ENCODE assay signal across 27 cellular contexts in genomic region chr11:37107415-37107814, GRCh38.
A peak's percentile ranks its signal among the peaks of the same experiment; 100 is the strongest.
DNase-seq lines count a peak whose midpoint lies in the region; ATAC-seq and TF ChIP-seq lines count a peak whose summit lies in the region.
"Had no signal": no experiment of that assay in that cellular context is flagged by ENCODE, and none has a peak within 500 bp of the region (broad histone marks: within the 10 kb centered on the region; RNA-seq: fewer than 3 reads in every experiment).

No MANE protein-coding gene starts in this region.

- H3K36me3 Mint-ChIP-seq in brain = no peaks in the 10 kb centered on the region
- no peaks in the 10 kb centered on the region for H3K36me3 Mint-ChIP-seq in osteocyte (ENCODE audit: unreplicated experiment)
- H3K36me3 Mint-ChIP-seq: CD8-positive, alpha-beta memory T cell; naive B cell; T-cell had no signal

- no peak overlapping the region for H3K4me3 Mint-ChIP-seq in brain
- H3K4me3 Mint-ChIP-seq in osteocyte (ENCODE audit: unreplicated experiment) = no peak overlapping the region
- H3K4me3 Mint-ChIP-seq: activated CD4-positive, alpha-beta memory T cell treated with anti-CD3 and anti-CD28 coated beads, Interleukin-2, amount 10 ng/mL, durations not matched to agents 7 days and 5 days; activated T-helper 17 cell treated with anti-CD3 and anti-CD28 coated beads, Interleukin-2, amount 50 U/mL, for 72 hours; CD8-positive, alpha-beta memory T cell; naive B cell; stimulated activated naive CD8-positive, alpha-beta T cell treated with anti-CD3 and anti-CD28 coated beads, Interleukin-15, Interleukin-2, amounts not matched to agents 100 ng/mL and 50 ng/mL, for 24 hours; T-cell had no signal

- TF ChIP-seq POLR2A in esophagus muscularis mucosa (IDR thresholded peaks at IDR 0.05; ENCODE audit: low read depth) = no peak

- H3K79me2 ChIP-seq in OCI-LY3 (ENCODE audit: low read length) = no peaks in the 10 kb centered on the region

- no peak for TF ChIP-seq EP300 in esophagus muscularis mucosa (IDR thresholded peaks at IDR 0.05)

- peaks cover 0 to 2% (median 0%) of the 10 kb centered on the region in 5 experiments for H3K9me3 Mint-ChIP-seq in brain
- H3K9me3 Mint-ChIP-seq in osteocyte (ENCODE audit: unreplicated experiment) = no peaks in the 10 kb centered on the region

- no peak overlapping the region for H3K27ac ChIP-seq in OCI-LY3 (ENCODE audit: low read length)
- no peak overlapping the region for H3K27ac ChIP-seq in esophagus muscularis mucosa (replicated peaks in 1 of 4)
- H3K27ac ChIP-seq: left lung, vagina had no signal

- DNase-seq in DMS53 (lab: John Stamatoyannopoulos, UW) = peak; percentile 4
- no peak for DNase-seq in DMS53 treated with DMSO at 0.1 percent for 48 hours (lab: John Stamatoyannopoulos, UW; ENCODE audit: unreplicated experiment)
- DNase-seq in osteocyte (ENCODE audit: extremely low spot score, unreplicated experiment) = no peak
- DNase-seq in esophagus muscularis mucosa (ENCODE audit: extremely low spot score) = no peak
- no peak for DNase-seq in DMS79 treated with DMSO at 0.1 percent for 48 hours (lab: John Stamatoyannopoulos, UW)
- DNase-seq: 8988T; activated CD4-positive, alpha-beta memory T cell treated with anti-CD3 and anti-CD28 coated beads, Interleukin-2, amount 10 ng/mL, durations not matched to agents 7 days and 5 days; activated naive CD4-positive, alpha-beta T cell treated with anti-CD3 and anti-CD28 coated beads, Interleukin-2, amount 50 U/mL, for 16 hours; CD8-positive, alpha-beta memory T cell; dermis blood vessel endothelial cell; H7; KBM-7; left lung; naive B cell; NCI-H1436 treated with DMSO at 0.1 percent for 48 hours; NCI-H446; NCI-H82; occipital lobe; SHP77; T-cell had no signal

- no peaks in the 10 kb centered on the region for H3K9me3 ChIP-seq in OCI-LY3 (ENCODE audit: insufficient read depth, low read length)
- no peaks in the 10 kb centered on the region for H3K9me3 ChIP-seq in esophagus muscularis mucosa
- H3K9me3 ChIP-seq: left lung, vagina had no signal

- H3K4me1 ChIP-seq in OCI-LY3 (ENCODE audit: low read length) (no peaks in the 10 kb centered on the region), esophagus muscularis mucosa (no peaks in the 10 kb centered on the region)
- H3K4me1 ChIP-seq: left lung, vagina had no signal

- H3K27me3 ChIP-seq in OCI-LY3 (ENCODE audit: low read depth, low read length) = no peaks in the 10 kb centered on the region
- no peaks in the 10 kb centered on the region for H3K27me3 ChIP-seq in esophagus muscularis mucosa
- H3K27me3 ChIP-seq: left lung, vagina had no signal

- H2AFZ ChIP-seq in OCI-LY3 (ENCODE audit: low read depth, low read length) = no peak overlapping the region

- H3K4me2 ChIP-seq in OCI-LY3 (ENCODE audit: low read length) = no peak overlapping the region

- H4K20me1 ChIP-seq in OCI-LY3 (ENCODE audit: insufficient read depth, low read length) = no peaks in the 10 kb centered on the region

- H3K27me3 Mint-ChIP-seq in brain = peaks cover 8% of the 10 kb centered on the region
- H3K27me3 Mint-ChIP-seq in osteocyte (ENCODE audit: unreplicated experiment) = peaks cover 2% of the 10 kb centered on the region
- H3K27me3 Mint-ChIP-seq: activated CD4-positive, alpha-beta memory T cell treated with anti-CD3 and anti-CD28 coated beads, Interleukin-2, amount 10 ng/mL, durations not matched to agents 7 days and 5 days; activated T-helper 17 cell treated with anti-CD3 and anti-CD28 coated beads, Interleukin-2, amount 50 U/mL, for 72 hours; CD8-positive, alpha-beta memory T cell; naive B cell; stimulated activated naive CD8-positive, alpha-beta T cell treated with anti-CD3 and anti-CD28 coated beads, Interleukin-15, Interleukin-2, amounts not matched to agents 100 ng/mL and 50 ng/mL, for 24 hours; T-cell had no signal

- ATAC-seq in GM19324 (IDR thresholded peaks at IDR 0.05; ENCODE audit: low FRiP score, unreplicated experiment) = no peak
- ATAC-seq: activated CD4-positive, CD25-positive, alpha-beta regulatory T cell treated with anti-CD3 and anti-CD28 coated beads, Interleukin-2, amount 50 U/mL, for 24 hours; activated T-helper 17 cell treated with anti-CD3 and anti-CD28 coated beads, Interleukin-2, amount 50 U/mL, for 72 hours; left lung; T-cell had no signal

- H3K9ac ChIP-seq in OCI-LY3 (ENCODE audit: low read length) = no peak overlapping the region

- H3K4me1 Mint-ChIP-seq in brain (peaks cover 15% of the 10 kb centered on the region), osteocyte (ENCODE audit: unreplicated experiment) (no peaks in the 10 kb centered on the region)
- H3K4me1 Mint-ChIP-seq: activated CD4-positive, alpha-beta memory T cell treated with anti-CD3 and anti-CD28 coated beads, Interleukin-2, amount 10 ng/mL, durations not matched to agents 7 days and 5 days; activated T-helper 17 cell treated with anti-CD3 and anti-CD28 coated beads, Interleukin-2, amount 50 U/mL, for 72 hours; CD8-positive, alpha-beta memory T cell; naive B cell; T-cell had no signal

- H3K27ac Mint-ChIP-seq in brain = no peak overlapping the region
- H3K27ac Mint-ChIP-seq in osteocyte (ENCODE audit: unreplicated experiment) = no peak overlapping the region
- H3K27ac Mint-ChIP-seq: activated CD4-positive, alpha-beta memory T cell treated with anti-CD3 and anti-CD28 coated beads, Interleukin-2, amount 10 ng/mL, durations not matched to agents 7 days and 5 days; activated T-helper 17 cell treated with anti-CD3 and anti-CD28 coated beads, Interleukin-2, amount 50 U/mL, for 72 hours; CD8-positive, alpha-beta memory T cell; naive B cell; stimulated activated naive CD8-positive, alpha-beta T cell treated with anti-CD3 and anti-CD28 coated beads, Interleukin-15, Interleukin-2, amounts not matched to agents 100 ng/mL and 50 ng/mL, for 24 hours; T-cell had no signal

- H3K4me3 ChIP-seq in OCI-LY3 (ENCODE audit: low read length) (no peak overlapping the region), esophagus muscularis mucosa (no peak overlapping the region)
- H3K4me3 ChIP-seq: left lung, vagina had no signal

- TF ChIP-seq CTCF in OCI-LY3 (IDR thresholded peaks at IDR 0.05; ENCODE audit: low read depth, low read length) (0 out of 2 replicates have a peak, but pooled peaks have one; percentile 11), brain (conservative IDR thresholded peaks at IDR 0.05) (peak; percentile 30 to 45), osteocyte (IDR thresholded peaks at IDR 0.05) (peak; percentile 25), esophagus muscularis mucosa (IDR thresholded peaks at IDR 0.05) (no peak)

- H3K36me3 ChIP-seq in OCI-LY3 (replicated peaks; ENCODE audit: low read depth, low read length) = no peaks in the 10 kb centered on the region
- H3K36me3 ChIP-seq in esophagus muscularis mucosa = no peaks in the 10 kb centered on the region
- H3K36me3 ChIP-seq: left lung, vagina had no signal

- intact Hi-C loops in esophagus muscularis mucosa (cut with DNase I) = no loop called here

Comparison
In these comparisons a context has a peak if more than half of its experiments do, and no peak if none do; other contexts are left out.
1. CTCF ChIP-seq: peak in OCI-LY3 (single experiment), brain (2 of 2) and osteocyte (single experiment); none in esophagus muscularis mucosa (0 of 3).